In the genomic region with DNA sequence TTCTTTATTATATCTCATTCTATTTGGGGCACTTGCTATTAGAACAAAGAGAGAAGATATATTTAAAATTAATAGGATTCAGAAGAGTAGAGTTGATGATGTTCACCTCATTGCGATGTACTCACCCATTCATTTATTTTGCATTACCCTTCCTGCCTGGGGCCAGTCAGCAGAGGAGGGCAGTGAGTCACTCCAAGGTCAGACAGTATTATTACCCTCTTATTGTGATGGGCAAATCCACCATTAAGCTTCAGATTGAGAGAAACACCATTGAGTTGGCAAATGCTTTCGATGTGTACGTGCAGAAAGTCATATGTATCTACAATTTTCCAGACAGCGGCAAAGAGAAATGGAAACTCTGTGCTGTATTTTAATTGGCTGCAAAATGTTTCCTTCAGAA, we compare ENCODE assay signal across 20 cellular contexts.
DNase-seq lines count a peak whose midpoint lies in the region; ATAC-seq, FAIRE-seq and TF ChIP-seq lines count a peak whose summit lies in the region.
"Had no signal": no experiment of that assay in that cellular context is flagged by ENCODE, and none has a peak within 500 bp of the region (broad histone marks: within the 10 kb centered on the region; RNA-seq: fewer than 3 reads in every experiment).

No MANE protein-coding gene starts in this region.

- no peaks in the 10 kb centered on the region for H3K9me2 ChIP-seq in GM23338 (ENCODE audit: insufficient read depth)

- DNase-seq in GM23338 (ENCODE audit: low spot score) (no peak), Panc1 (ENCODE audit: low read depth, low spot score) (no peak), bronchial epithelial cell (ENCODE audit: low read depth) (peak; percentile 39), kidney tubule cell (ENCODE audit: low spot score) (peak; percentile 65), posterior cingulate gyrus (no peak), SK-N-DZ (ENCODE audit: low spot score) (no peak)
- DNase-seq in activated T-cell treated with anti-CD3 and anti-CD28 coated beads, Interleukin-2, amount 50 U/mL, for 72 hours, result no peak
- DNase-seq: activated effector memory CD4-positive, alpha-beta T cell treated with Interleukin-2 at 50 U/mL for 16 hours; AML-193; esophagus squamous epithelium; left colon; NCI-H526; nucleus accumbens; RPMI8226; stimulated activated CD4-positive, alpha-beta T cell treated with anti-CD3 and anti-CD28 coated beads, Interleukin-4, amount 100 ng/mL, for 1 hour; substantia nigra had no signal

- H3K79me2 ChIP-seq in GM23338 (replicated peaks; ENCODE audit: insufficient read depth), result peaks cover 57% of the 10 kb centered on the region

- H3K27ac ChIP-seq in GM23338 (ENCODE audit: low read depth), result peak overlapping the region; percentile 79; the same call in 1 of the 2 replicates
- H3K27ac ChIP-seq in Panc1 (ENCODE audit: low read length), result no peak overlapping the region
- H3K27ac ChIP-seq: coronary artery had no signal

- no peaks in the 10 kb centered on the region for H4K20me1 ChIP-seq in GM23338 (replicated peaks; ENCODE audit: insufficient read depth)

- H3K9me3 Mint-ChIP-seq in GM23338, result peaks cover 11% of the 10 kb centered on the region; the same call in 2 of the 3 replicates
- peaks cover 2 to 4% of the 10 kb centered on the region in 2 donors for H3K9me3 Mint-ChIP-seq in activated T-cell treated with anti-CD3 and anti-CD28 coated beads, Interleukin-2, amount 50 U/mL, for 72 hours

- H2AFZ ChIP-seq in GM23338, result no peak overlapping the region

- H3K4me3 ChIP-seq in GM23338 (no peak overlapping the region), Panc1 (ENCODE audit: low read depth in 2 of 2, low read length in 2 of 2) (no peak overlapping the region), bronchial epithelial cell (ENCODE audit: low read depth, low read length) (no peak overlapping the region)
- H3K4me3 ChIP-seq: coronary artery, esophagus squamous epithelium had no signal

- H3K36me3 Mint-ChIP-seq in GM23338 (ENCODE audit: low read depth), result peaks cover 24% of the 10 kb centered on the region
- H3K36me3 Mint-ChIP-seq in activated T-cell treated with anti-CD3 and anti-CD28 coated beads, Interleukin-2, amount 50 U/mL, for 72 hours (ENCODE audit: insufficient read depth in 2 of 2), result peaks cover 2 to 14% of the 10 kb centered on the region in 2 donors

- BruUV-seq in Panc1 (replicated peaks; lab: Mats Ljungman, UMichigan), result TSS peak; percentile 32

- TF ChIP-seq CTCF in GM23338 (conservative IDR thresholded peaks at IDR 0.05; ENCODE audit: low read depth in 2 of 2) (no peak), Panc1 (IDR thresholded peaks at IDR 0.05) (no peak), bronchial epithelial cell (IDR thresholded peaks at IDR 0.05; ENCODE audit: insufficient read depth, low read length, severe bottlenecking) (no peak)

- CTCF ChIA-PET in Panc1 (lab: Charles Lee), result no interaction called here

- H3K9me3 ChIP-seq in Panc1 (ENCODE audit: control insufficient read depth, insufficient read depth, low read depth, low read length), result peaks cover 5% of the 10 kb centered on the region; the same call in 1 of the 2 replicates

- ATAC-seq in GM23338 (no peak), Panc1 (no peak), GM21528 (IDR thresholded peaks at IDR 0.05; ENCODE audit: low FRiP score, unreplicated experiment) (no peak)
- no peak for ATAC-seq in activated T-cell treated with anti-CD3 and anti-CD28 coated beads, Interleukin-2, amount 50 U/mL, for 72 hours (replicated peaks in 1 of 2)
- ATAC-seq: activated CD4-positive, CD25-positive, alpha-beta regulatory T cell treated with anti-CD3 and anti-CD28 coated beads, Interleukin-2, amount 50 U/mL, for 24 hours; left colon had no signal

- H3K4me3 Mint-ChIP-seq in GM23338, result no peak overlapping the region
- H3K4me3 Mint-ChIP-seq in activated T-cell treated with anti-CD3 and anti-CD28 coated beads, Interleukin-2, amount 50 U/mL, for 72 hours, result no peak overlapping the region
- H3K4me3 Mint-ChIP-seq: T-helper 1 cell treated with Interleukin-12 subunit alpha and Interleukin-12 subunit beta and Interleukin-4 antibody, amounts not matched to agents 30 μg/mL and 1 μg/mL, for 36 hours had no signal

- H3K27me3 ChIP-seq in GM23338 (ENCODE audit: insufficient read depth) (no peaks in the 10 kb centered on the region), Panc1 (ENCODE audit: control insufficient read depth, insufficient read depth, low read length) (no peaks in the 10 kb centered on the region), bronchial epithelial cell (ENCODE audit: control insufficient read depth, insufficient read depth, low read length) (no peaks in the 10 kb centered on the region)
- H3K27me3 ChIP-seq: esophagus squamous epithelium had no signal

- no peaks in the 10 kb centered on the region for H3F3A ChIP-seq in GM23338 (replicated peaks; ENCODE audit: low read depth)

- no peak overlapping the region for H3K27ac Mint-ChIP-seq in GM23338
- no peak overlapping the region for H3K27ac Mint-ChIP-seq in activated T-cell treated with anti-CD3 and anti-CD28 coated beads, Interleukin-2, amount 50 U/mL, for 72 hours
- H3K27ac Mint-ChIP-seq: T-helper 1 cell treated with Interleukin-12 subunit alpha and Interleukin-12 subunit beta and Interleukin-4 antibody, amounts not matched to agents 30 μg/mL and 1 μg/mL, for 36 hours had no signal

- H3K27me3 Mint-ChIP-seq in GM23338 (ENCODE audit: insufficient read depth, low read depth, poor library complexity), result no peaks in the 10 kb centered on the region
- no peaks in the 10 kb centered on the region for H3K27me3 Mint-ChIP-seq in activated T-cell treated with anti-CD3 and anti-CD28 coated beads, Interleukin-2, amount 50 U/mL, for 72 hours (ENCODE audit: low read depth)

- H3K4me1 Mint-ChIP-seq in GM23338, result no peaks in the 10 kb centered on the region; the same call in 1 of the 3 replicates
- H3K4me1 Mint-ChIP-seq in activated T-cell treated with anti-CD3 and anti-CD28 coated beads, Interleukin-2, amount 50 U/mL, for 72 hours (ENCODE audit: low read depth), result no peaks in the 10 kb centered on the region

- POLR2A ChIA-PET in Panc1 (lab: Charles Lee), result no interaction called here

- no peak for FAIRE-seq in bronchial epithelial cell (lab: Jason Lieb, UNC)

- intact Hi-C loops in Panc1 (cut with micrococcal nuclease; ENCODE audit: unreplicated experiment) (no loop called here), posterior cingulate gyrus (cut with DNase I) (no loop called here)

- H3K36me3 ChIP-seq in GM23338 (ENCODE audit: insufficient read depth) (no peaks in the 10 kb centered on the region), Panc1 (ENCODE audit: control insufficient read depth, insufficient read depth, low read length) (no peaks in the 10 kb centered on the region), bronchial epithelial cell (ENCODE audit: control insufficient read depth, insufficient read depth, low read length) (peaks cover 1% of the 10 kb centered on the region)
- H3K36me3 ChIP-seq: esophagus squamous epithelium had no signal

- H3K4me2 ChIP-seq in GM23338, result no peak overlapping the region

- in situ Hi-C loops in Panc1 (cut with HindIII; ENCODE audit: low pct_unique_long_range_greater_than_20kb, low sequenced_read_pairs), result no loop called here

- peaks cover 8% of the 10 kb centered on the region for H3K4me1 ChIP-seq in GM23338 (ENCODE audit: insufficient read depth)
- no peaks in the 10 kb centered on the region for H3K4me1 ChIP-seq in Panc1 (ENCODE audit: control insufficient read depth, insufficient read depth, low read length)
- H3K4me1 ChIP-seq: esophagus squamous epithelium had no signal

TF ChIP-seq in GM23338, 12 proteins besides CTCF, POLR2A, EP300 and RAD21 (continues in another document):
- TF ChIP-seq, protein P1, sequence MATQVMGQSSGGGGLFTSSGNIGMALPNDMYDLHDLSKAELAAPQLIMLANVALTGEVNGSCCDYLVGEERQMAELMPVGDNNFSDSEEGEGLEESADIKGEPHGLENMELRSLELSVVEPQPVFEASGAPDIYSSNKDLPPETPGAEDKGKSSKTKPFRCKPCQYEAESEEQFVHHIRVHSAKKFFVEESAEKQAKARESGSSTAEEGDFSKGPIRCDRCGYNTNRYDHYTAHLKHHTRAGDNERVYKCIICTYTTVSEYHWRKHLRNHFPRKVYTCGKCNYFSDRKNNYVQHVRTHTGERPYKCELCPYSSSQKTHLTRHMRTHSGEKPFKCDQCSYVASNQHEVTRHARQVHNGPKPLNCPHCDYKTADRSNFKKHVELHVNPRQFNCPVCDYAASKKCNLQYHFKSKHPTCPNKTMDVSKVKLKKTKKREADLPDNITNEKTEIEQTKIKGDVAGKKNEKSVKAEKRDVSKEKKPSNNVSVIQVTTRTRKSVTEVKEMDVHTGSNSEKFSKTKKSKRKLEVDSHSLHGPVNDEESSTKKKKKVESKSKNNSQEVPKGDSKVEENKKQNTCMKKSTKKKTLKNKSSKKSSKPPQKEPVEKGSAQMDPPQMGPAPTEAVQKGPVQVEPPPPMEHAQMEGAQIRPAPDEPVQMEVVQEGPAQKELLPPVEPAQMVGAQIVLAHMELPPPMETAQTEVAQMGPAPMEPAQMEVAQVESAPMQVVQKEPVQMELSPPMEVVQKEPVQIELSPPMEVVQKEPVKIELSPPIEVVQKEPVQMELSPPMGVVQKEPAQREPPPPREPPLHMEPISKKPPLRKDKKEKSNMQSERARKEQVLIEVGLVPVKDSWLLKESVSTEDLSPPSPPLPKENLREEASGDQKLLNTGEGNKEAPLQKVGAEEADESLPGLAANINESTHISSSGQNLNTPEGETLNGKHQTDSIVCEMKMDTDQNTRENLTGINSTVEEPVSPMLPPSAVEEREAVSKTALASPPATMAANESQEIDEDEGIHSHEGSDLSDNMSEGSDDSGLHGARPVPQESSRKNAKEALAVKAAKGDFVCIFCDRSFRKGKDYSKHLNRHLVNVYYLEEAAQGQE (IDR thresholded peaks at IDR 0.05; ENCODE audit: unreplicated experiment), result no peak

Comparison
In these comparisons a context has a peak if more than half of its experiments do, and no peak if none do; other contexts are left out.
1. DNase-seq: peak in bronchial epithelial cell (single experiment) and kidney tubule cell (single experiment); none in GM23338 (single experiment), Panc1 (single experiment), posterior cingulate gyrus (0 of 10), activated T-cell treated with anti-CD3 and anti-CD28 coated beads, Interleukin-2, amount 50 U/mL, for 72 hours (0 of 2) and SK-N-DZ (single experiment).